Comparison of ENCODE assay signal across 26 cellular contexts in the genomic region with DNA sequence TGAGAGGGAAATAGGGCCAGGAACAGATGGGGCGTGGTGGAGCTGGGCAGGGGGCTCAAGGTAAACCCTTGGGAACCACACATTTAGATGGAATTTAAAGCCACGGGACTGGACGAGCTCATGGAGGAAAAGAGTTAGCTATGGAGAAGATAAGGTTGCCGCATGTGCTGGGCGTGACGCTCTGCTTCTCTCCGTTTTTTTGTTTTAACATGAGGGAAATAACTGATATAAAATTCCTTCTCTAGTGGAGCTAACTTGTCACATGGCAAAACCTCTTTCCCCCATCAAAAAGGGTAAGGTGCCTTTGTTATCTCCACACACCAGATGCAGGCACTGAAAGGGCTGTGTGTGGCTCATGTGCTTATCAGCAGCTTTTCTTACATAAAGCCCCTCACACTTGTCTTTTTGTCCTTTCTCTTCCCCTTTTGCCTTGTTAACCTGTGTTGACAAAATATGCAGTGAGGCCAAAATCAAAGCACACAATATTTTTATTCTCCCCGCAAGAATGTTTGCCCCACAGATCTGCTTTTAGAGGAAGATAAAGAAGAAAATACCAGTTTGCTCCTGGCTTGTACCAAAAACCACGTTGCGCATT.
"Had no signal": no experiment of that assay in that cellular context is flagged by ENCODE, and none has a peak within 500 bp of the region (broad histone marks: within the 10 kb centered on the region; RNA-seq: fewer than 3 reads in every experiment).

No MANE protein-coding gene starts in this region.

- H3K27ac Mint-ChIP-seq: activated CD4-positive, alpha-beta T cell treated with anti-CD3 and anti-CD28 coated beads, Interleukin-2, amount 10 ng/mL, durations not matched to agents 7 days and 5 days; activated CD8-positive, alpha-beta memory T cell treated with anti-CD3 and anti-CD28 coated beads, Interleukin-2, amount 10 ng/mL, durations not matched to agents 7 days and 5 days; activated CD8-positive, alpha-beta T cell treated with anti-CD3 and anti-CD28 coated beads for 36 hours; activated naive CD4-positive, alpha-beta T cell treated with anti-CD3 and anti-CD28 coated beads, Interleukin-2, amount 50 U/mL, for 24 hours; dendritic cell treated with granulocyte-macrophage colony-stimulating factor and Interleukin-4, amounts not matched to agents 40 ng/mL and 50 ng/mL, for 4 days; natural killer cell; type B pancreatic cell had no signal

- H3K9me3 Mint-ChIP-seq: type B pancreatic cell had no signal

- DNase-seq: activated CD4-positive, alpha-beta T cell treated with anti-CD3 and anti-CD28 coated beads, Interleukin-2, amount 10 ng/mL, durations not matched to agents 7 days and 5 days; activated CD8-positive, alpha-beta memory T cell treated with anti-CD3 and anti-CD28 coated beads, Interleukin-2, amount 10 ng/mL, durations not matched to agents 7 days and 5 days; activated effector memory CD4-positive, alpha-beta T cell treated with anti-CD3 and anti-CD28 coated beads, Interleukin-2, amount 50 U/mL, for 16 hours; activated T-cell treated with anti-CD3 and anti-CD28 coated beads for 4 hours; aorta; brain microvascular endothelial cell; caudate nucleus; effector CD4-positive, alpha-beta T cell; foreskin keratinocyte; left ventricle myocardium superior; midbrain; natural killer cell; pancreas; psoas muscle; spleen; stimulated activated CD4-positive, alpha-beta T cell treated with anti-CD3 and anti-CD28 coated beads, Interleukin-4, amount 100 ng/mL, for 1 hour; stimulated activated naive CD4-positive, alpha-beta T cell; T1000; testis had no signal

- H3K36me3 Mint-ChIP-seq: activated CD8-positive, alpha-beta memory T cell treated with anti-CD3 and anti-CD28 coated beads, Interleukin-2, amount 10 ng/mL, durations not matched to agents 7 days and 5 days had no signal

- H3K4me3 ChIP-seq: hepatocyte, pancreas, psoas muscle, right atrium auricular region, spleen, testis, vagina had no signal

- H3K4me3 Mint-ChIP-seq: activated CD4-positive, alpha-beta T cell treated with anti-CD3 and anti-CD28 coated beads, Interleukin-2, amount 10 ng/mL, durations not matched to agents 7 days and 5 days; activated CD8-positive, alpha-beta memory T cell treated with anti-CD3 and anti-CD28 coated beads, Interleukin-2, amount 10 ng/mL, durations not matched to agents 7 days and 5 days; activated CD8-positive, alpha-beta T cell treated with anti-CD3 and anti-CD28 coated beads for 36 hours; activated naive CD4-positive, alpha-beta T cell treated with anti-CD3 and anti-CD28 coated beads, Interleukin-2, amount 50 U/mL, for 24 hours; dendritic cell treated with granulocyte-macrophage colony-stimulating factor and Interleukin-4, amounts not matched to agents 40 ng/mL and 50 ng/mL, for 4 days; natural killer cell; type B pancreatic cell had no signal

- H3K27me3 Mint-ChIP-seq: activated CD8-positive, alpha-beta memory T cell treated with anti-CD3 and anti-CD28 coated beads, Interleukin-2, amount 10 ng/mL, durations not matched to agents 7 days and 5 days; activated CD8-positive, alpha-beta T cell treated with anti-CD3 and anti-CD28 coated beads for 36 hours; type B pancreatic cell had no signal

- H3K4me1 Mint-ChIP-seq: activated CD4-positive, alpha-beta T cell treated with anti-CD3 and anti-CD28 coated beads, Interleukin-2, amount 10 ng/mL, durations not matched to agents 7 days and 5 days; activated CD8-positive, alpha-beta memory T cell treated with anti-CD3 and anti-CD28 coated beads, Interleukin-2, amount 10 ng/mL, durations not matched to agents 7 days and 5 days; activated naive CD4-positive, alpha-beta T cell treated with anti-CD3 and anti-CD28 coated beads, Interleukin-2, amount 50 U/mL, for 24 hours; natural killer cell had no signal
